7 cellular contexts compared by ENCODE assay signal in genomic region chr4:98262431-98262830, GRCh38. TPM values are rescaled to one million over a fixed set of nuclear protein-coding genes. Genes with fewer than 3 reads are reported as not detected.
DNase-seq lines count a peak whose midpoint lies in the region; ATAC-seq, FAIRE-seq and TF ChIP-seq lines count a peak whose summit lies in the region.

No MANE protein-coding gene starts in this region.

- H3K4me2 ChIP-seq in OCI-LY7 (ENCODE audit: low read length): peak overlapping the region; percentile 96

- H3K27ac ChIP-seq in OCI-LY7 (ENCODE audit: low read depth, low read length, poor library complexity, severe bottlenecking): peak overlapping the region; percentile 6

- H3K36me3 ChIP-seq in OCI-LY7 (ENCODE audit: insufficient read depth, low read length) (peaks cover 17% of the 10 kb centered on the region), endocrine pancreas (ENCODE audit: control insufficient read depth, insufficient read depth, low read length) (no peaks in the 10 kb centered on the region)

- H3K79me2 ChIP-seq in OCI-LY7 (ENCODE audit: insufficient read depth, low read depth, low read length): peaks cover 72% of the 10 kb centered on the region

- H2AFZ ChIP-seq in OCI-LY7 (ENCODE audit: low read length): peak overlapping the region; percentile 74; the same call in 1 of the 2 replicates

- H3K27ac Mint-ChIP-seq in osteocyte (ENCODE audit: unreplicated experiment): peak overlapping the region; percentile 97

- H3K27me3 Mint-ChIP-seq in osteocyte (ENCODE audit: unreplicated experiment): no peaks in the 10 kb centered on the region

- H3K27me3 ChIP-seq in endocrine pancreas (ENCODE audit: control insufficient read depth, insufficient read depth, low read length): no peaks in the 10 kb centered on the region

- H3K9me3 Mint-ChIP-seq in osteocyte (ENCODE audit: unreplicated experiment): no peaks in the 10 kb centered on the region

- H3K4me1 ChIP-seq in OCI-LY7 (ENCODE audit: insufficient read depth, low read length, poor library complexity, severe bottlenecking) (peaks cover 23% of the 10 kb centered on the region), endocrine pancreas (ENCODE audit: control insufficient read depth, insufficient read depth, low read length) (peaks cover 8% of the 10 kb centered on the region)

- H3K4me3 Mint-ChIP-seq in osteocyte (ENCODE audit: unreplicated experiment): peak overlapping the region; percentile 94

- no peak for ATAC-seq in left colon
- no peak for ATAC-seq in HG03521 (IDR thresholded peaks at IDR 0.05; ENCODE audit: unreplicated experiment)

- peaks cover 37% of the 10 kb centered on the region for H3K4me1 Mint-ChIP-seq in osteocyte (ENCODE audit: unreplicated experiment)

- intact Hi-C loops in OCI-LY7 (cut with micrococcal nuclease; ENCODE audit: unreplicated experiment) (loop anchor here (5.0 kb wide), 1 partner anchor 825 kb away; the partner anchor contains the start of gene ADH5), left colon (cut with DNase I, micrococcal nuclease) (no loop called here)

- H3K9me2 ChIP-seq in OCI-LY7 (ENCODE audit: insufficient read depth, low read length): no peaks in the 10 kb centered on the region

- H3K9me3 ChIP-seq in OCI-LY7 (ENCODE audit: low read length): peaks cover 6% of the 10 kb centered on the region; the same call in 1 of the 2 replicates
- H3K9me3 ChIP-seq in endocrine pancreas (ENCODE audit: control insufficient read depth, low read length): no peaks in the 10 kb centered on the region

- H3K4me3 ChIP-seq in OCI-LY7 (ENCODE audit: low read depth, low read length, poor library complexity, severe bottlenecking) (peak overlapping the region; percentile 98), endocrine pancreas (ENCODE audit: control insufficient read depth, insufficient read depth, low read length) (peak overlapping the region; percentile 94)

- FAIRE-seq in GM18507 (lab: Jason Lieb, UNC): peak; percentile 73

- H4K20me1 ChIP-seq in OCI-LY7 (ENCODE audit: insufficient read depth, low read length): peaks cover 20% of the 10 kb centered on the region

- POLR2A ChIA-PET in OCI-LY7 (lab: Charles Lee): interaction anchor here (0.6 to 3.4 kb wide), 14 partner anchors 8 to 807 kb away, joined by 3 to 21 read pairs (median 4); partner anchors contain the start of gene STPG2

- no peak for DNase-seq in GM18507 (ENCODE audit: extremely low spot score, insufficient read length, low read depth)
- peak; percentile 17 for DNase-seq in OCI-LY7 (ENCODE audit: low spot score)
- no peak for DNase-seq in osteocyte (ENCODE audit: extremely low spot score, unreplicated experiment)
- DNase-seq in RPMI8226: no peak
- no peak for DNase-seq in left colon

- CTCF ChIA-PET in OCI-LY7 (lab: Charles Lee; ENCODE audit: unreplicated experiment): interaction anchor here (2.4 kb wide), 1 partner anchor 119 kb away, joined by 8 read pairs; the partner anchor contains the start of gene STPG2

- BruUV-seq in OCI-LY7 (replicated peaks; lab: Mats Ljungman, UMichigan): TSS peak; percentile 65

- H3K9ac ChIP-seq in endocrine pancreas (ENCODE audit: control insufficient read depth, insufficient read depth, low read length): no peak overlapping the region

- TF ChIP-seq CTCF in OCI-LY7 (conservative IDR thresholded peaks at IDR 0.05; ENCODE audit: low read length) (no peak), osteocyte (IDR thresholded peaks at IDR 0.05) (no peak)

- no peaks in the 10 kb centered on the region for H3K36me3 Mint-ChIP-seq in osteocyte (ENCODE audit: unreplicated experiment)

RNA-seq across cellular contexts. Expression of gene RAP1GDS1, which starts 1.2 kb away (rescaled TPM):
- 46.3 and 53.5 TPM in 2 replicates for total RNA-seq in OCI-LY7 (2014; rRNA removed; shearing (Covaris generic))
- total RNA-seq in OCI-LY7 (2022): 57.8 and 59.4 TPM in 2 replicates
- 42.5 and 47.6 TPM in 2 replicates for total RNA-seq in osteocyte
- total RNA-seq in left colon: 10 to 100 TPM; 32.7 to 36.2 TPM
